Comparison of ENCODE assay signal across 25 cellular contexts in genomic region chr11:112718483-112718882, GRCh38.
"Had no signal": no experiment of that assay in that cellular context is flagged by ENCODE, and none has a peak within 500 bp of the region (broad histone marks: within the 10 kb centered on the region; RNA-seq: fewer than 3 reads in every experiment).

No MANE protein-coding gene starts in this region.

- H3K4me1 Mint-ChIP-seq: natural killer cell; neural crest cell; stimulated activated memory B cell treated with anti-CD40 and anti-IgM and Interleukin-4, amounts not matched to agents 10 μg/mL and 1 μg/mL and 100 μg/mL, for 72 hours had no signal

- H3K27ac ChIP-seq: coronary artery, esophagus squamous epithelium, neutrophil, parathyroid adenoma, right atrium auricular region, skin epidermis, spleen, testis, tibial artery had no signal

- H3K4me3 Mint-ChIP-seq: natural killer cell; neural crest cell; stimulated activated memory B cell treated with anti-CD40 and anti-IgM and Interleukin-4, amounts not matched to agents 10 μg/mL and 1 μg/mL and 100 μg/mL, for 72 hours; type B pancreatic cell had no signal

- H3K27me3 ChIP-seq: neutrophil, right atrium auricular region, testis had no signal

- H3K36me3 Mint-ChIP-seq: natural killer cell; stimulated activated memory B cell treated with anti-CD40 and anti-IgM and Interleukin-4, amounts not matched to agents 10 μg/mL and 1 μg/mL and 100 μg/mL, for 72 hours; type B pancreatic cell had no signal

- H3K36me3 ChIP-seq: esophagus squamous epithelium, neutrophil, right atrium auricular region, spleen, tibial artery had no signal

- H3K9me3 ChIP-seq: esophagus squamous epithelium, neutrophil, right atrium auricular region, spleen, testis, tibial artery had no signal

- H3K27ac Mint-ChIP-seq: natural killer cell; progenitor cell of endocrine pancreas; stimulated activated memory B cell treated with anti-CD40 and anti-IgM and Interleukin-4, amounts not matched to agents 10 μg/mL and 1 μg/mL and 100 μg/mL, for 72 hours; type B pancreatic cell had no signal

- H3K4me1 ChIP-seq: esophagus squamous epithelium, parathyroid adenoma, right atrium auricular region, spleen, testis, tibial artery had no signal

- H3K9me3 Mint-ChIP-seq: natural killer cell; stimulated activated memory B cell treated with anti-CD40 and anti-IgM and Interleukin-4, amounts not matched to agents 10 μg/mL and 1 μg/mL and 100 μg/mL, for 72 hours had no signal

- H3K4me3 ChIP-seq: coronary artery, esophagus squamous epithelium, lung, right atrium auricular region, skin epidermis, spleen, testis, tibial artery had no signal

- ATAC-seq: left lobe of liver; natural killer cell; sciatic nerve; stimulated activated memory B cell treated with anti-CD40 and anti-IgM and Interleukin-4, amounts not matched to agents 10 μg/mL and 1 μg/mL and 100 μg/mL, for 72 hours; stimulated activated naive CD8-positive, alpha-beta T cell treated with anti-CD3 and anti-CD28 coated beads, Interleukin-15, Interleukin-2, amounts not matched to agents 100 U/mL and 50 U/mL, for 24 hours had no signal

- DNase-seq: dermis blood vessel endothelial cell; effector memory CD4-positive, alpha-beta T cell; esophagus squamous epithelium; head of caudate nucleus; mesendoderm; midbrain; natural killer cell; spleen; stimulated activated CD4-positive, alpha-beta T cell treated with anti-CD3 and anti-CD28 coated beads, Interleukin-4, amount 100 ng/mL, for 4 hours; stimulated activated naive CD8-positive, alpha-beta T cell treated with anti-CD3 and anti-CD28 coated beads, Interleukin-15, Interleukin-2, amounts not matched to agents 100 U/mL and 50 U/mL, for 24 hours; substantia nigra; testis; tibial artery had no signal
